ENCODE assay signal across 9 cellular contexts in the genomic region with DNA sequence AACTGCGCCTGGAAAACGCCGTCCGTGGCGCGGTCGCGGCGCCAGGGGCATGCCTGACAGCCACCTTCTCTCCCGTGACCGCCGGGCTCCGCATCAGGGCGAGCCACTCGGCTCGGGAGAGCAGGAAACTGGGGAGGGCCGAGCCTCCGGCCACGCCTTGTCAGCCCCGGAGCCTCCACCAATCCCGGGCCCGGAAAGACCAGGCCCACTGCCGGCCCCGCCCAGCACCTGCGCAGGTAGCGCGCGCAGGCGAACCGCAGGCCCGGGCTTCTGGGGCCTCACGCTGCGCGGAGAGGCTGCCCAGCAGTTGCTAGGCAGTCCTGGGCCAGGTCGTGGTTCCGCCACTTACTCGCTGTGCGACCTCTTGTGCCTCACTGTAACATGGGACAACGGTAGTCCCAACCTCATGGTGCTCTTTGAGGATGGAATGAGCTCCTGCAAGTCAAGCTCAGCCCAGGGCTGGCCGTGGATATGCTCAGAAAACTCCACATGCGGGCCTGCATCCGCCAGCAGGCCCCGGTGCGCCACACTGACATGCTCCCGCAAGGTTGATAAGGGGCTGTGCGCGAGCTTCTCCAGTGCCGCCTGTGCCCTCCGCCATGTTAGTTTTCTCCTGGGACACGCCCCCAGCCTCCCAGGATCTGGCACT.
DNase-seq lines count a peak whose midpoint lies in the region; ATAC-seq and TF ChIP-seq lines count a peak whose summit lies in the region.
"Had no signal": no experiment of that assay in that cellular context is flagged by ENCODE, and none has a peak within 500 bp of the region (broad histone marks: within the 10 kb centered on the region; RNA-seq: fewer than 3 reads in every experiment).

No MANE protein-coding gene starts in this region.

- no peak overlapping the region for H3K27ac Mint-ChIP-seq in stimulated activated naive CD8-positive, alpha-beta T cell treated with anti-CD3 and anti-CD28 coated beads, Interleukin-15, Interleukin-2, amounts not matched to agents 100 ng/mL and 50 ng/mL, for 24 hours

- DNase-seq in NCI-H526 (lab: John Stamatoyannopoulos, UW) (peak; percentile 53 to 93), body of pancreas (peak; percentile 75 to 89 (median 82)), kidney tubule cell (ENCODE audit: low spot score) (peak; percentile 73), epidermal melanocyte (ENCODE audit: insufficient read length, low spot score) (no peak), cerebellar nuclear complex (lab: John Stamatoyannopoulos, UW) (no peak)
- no peak for DNase-seq in central memory CD4-positive, alpha-beta T cell

- no peak overlapping the region for H3K4me3 ChIP-seq in body of pancreas

- peak; percentile 73 for ATAC-seq in body of pancreas
- ATAC-seq in GM18511 (IDR thresholded peaks at IDR 0.05; ENCODE audit: unreplicated experiment): no peak
- ATAC-seq: Panc1 had no signal

- peak overlapping the region; percentile 81 to 92 (median 84) for H3K27ac ChIP-seq in body of pancreas

- peaks cover 51% of the 10 kb centered on the region for H3K27me3 Mint-ChIP-seq in stimulated activated naive CD8-positive, alpha-beta T cell treated with anti-CD3 and anti-CD28 coated beads, Interleukin-15, Interleukin-2, amounts not matched to agents 100 ng/mL and 50 ng/mL, for 24 hours

- H3K4me1 Mint-ChIP-seq in stimulated activated naive CD8-positive, alpha-beta T cell treated with anti-CD3 and anti-CD28 coated beads, Interleukin-15, Interleukin-2, amounts not matched to agents 100 ng/mL and 50 ng/mL, for 24 hours (ENCODE audit: low read depth): peaks cover 9% of the 10 kb centered on the region

- WGBS in body of pancreas, 2 donors: 29 to 75% methylated on average over 13 to 41 of the region's 50 CpGs

- H3K4me3 Mint-ChIP-seq in stimulated activated naive CD8-positive, alpha-beta T cell treated with anti-CD3 and anti-CD28 coated beads, Interleukin-15, Interleukin-2, amounts not matched to agents 100 ng/mL and 50 ng/mL, for 24 hours: peak overlapping the region; percentile 13

- H3K27me3 ChIP-seq in body of pancreas: no peaks in the 10 kb centered on the region

- H3K9me3 ChIP-seq in body of pancreas: no peaks in the 10 kb centered on the region

- TF ChIP-seq POLR2A in body of pancreas (IDR thresholded peaks at IDR 0.05): peak; percentile 72 to 92 (median 88)

- peaks cover 52% of the 10 kb centered on the region for H3K4me1 ChIP-seq in body of pancreas

- TF ChIP-seq CTCF in body of pancreas (IDR thresholded peaks at IDR 0.05): no peak

- H3K9me3 Mint-ChIP-seq in stimulated activated naive CD8-positive, alpha-beta T cell treated with anti-CD3 and anti-CD28 coated beads, Interleukin-15, Interleukin-2, amounts not matched to agents 100 ng/mL and 50 ng/mL, for 24 hours: no peaks in the 10 kb centered on the region

- no peaks in the 10 kb centered on the region for H3K36me3 Mint-ChIP-seq in stimulated activated naive CD8-positive, alpha-beta T cell treated with anti-CD3 and anti-CD28 coated beads, Interleukin-15, Interleukin-2, amounts not matched to agents 100 ng/mL and 50 ng/mL, for 24 hours (ENCODE audit: low read depth)

- no peaks in the 10 kb centered on the region for H3K36me3 ChIP-seq in body of pancreas (replicated peaks in 1 of 2; ENCODE audit: insufficient read depth in 1 of 2, low read depth in 2 of 2)

- intact Hi-C loops in body of pancreas (cut with DNase I): no loop called here

Comparison
In these comparisons a context has a peak if more than half of its experiments do, and no peak if none do; other contexts are left out.
1. DNase-seq: peak in NCI-H526 (2 of 2), body of pancreas (4 of 4) and kidney tubule cell (single experiment); none in epidermal melanocyte (single experiment), central memory CD4-positive, alpha-beta T cell (single experiment) and cerebellar nuclear complex (0 of 2).